ENCODE assay signal across 28 cellular contexts in the genomic region with DNA sequence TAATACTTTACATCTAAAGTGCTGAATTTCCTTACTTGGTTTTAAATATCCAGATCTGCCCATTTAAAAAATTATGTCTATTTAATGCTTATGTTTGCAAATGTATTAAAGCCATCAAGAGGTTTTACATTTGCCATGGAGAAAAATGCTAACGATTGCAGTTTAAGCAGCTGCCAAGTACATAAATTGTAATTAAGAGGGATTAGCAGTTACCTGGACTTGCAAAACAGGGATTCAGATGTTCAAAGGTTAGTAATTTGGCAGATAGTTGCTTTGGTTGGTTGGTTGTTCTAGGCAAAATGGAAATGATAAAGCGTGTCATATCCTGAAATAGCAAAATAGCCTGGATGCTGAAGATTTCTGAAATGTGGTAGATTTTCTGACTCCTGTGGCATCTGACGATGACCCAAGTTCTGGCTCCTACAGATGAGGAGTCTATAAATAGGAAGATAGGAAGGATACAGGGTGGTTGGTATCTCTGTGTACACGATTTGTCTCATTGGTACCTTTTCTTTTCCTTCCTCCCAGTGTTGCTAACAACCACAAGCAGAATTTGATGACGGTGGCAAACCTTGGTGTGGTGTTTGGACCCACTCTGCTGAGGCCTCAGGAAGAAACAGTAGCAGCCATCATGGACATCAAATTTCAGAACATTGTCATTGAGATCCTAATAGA.
DNase-seq lines count a peak whose midpoint lies in the region; ATAC-seq, FAIRE-seq and TF ChIP-seq lines count a peak whose summit lies in the region.
"Had no signal": no experiment of that assay in that cellular context is flagged by ENCODE, and none has a peak within 500 bp of the region (broad histone marks: within the 10 kb centered on the region; RNA-seq: fewer than 3 reads in every experiment).

No MANE protein-coding gene starts in this region.

- no peak overlapping the region for H3K4me3 Mint-ChIP-seq in activated T-helper 2 cell treated with anti-CD3 and anti-CD28 coated beads, Interferon-gamma antibody, Interleukin-2, Interleukin-4, amounts not matched to agents 10 μg/mL and 5 μg/mL and 100 μg/mL, durations not matched to agents 14 hours and 24 hours and 36 hours (ENCODE audit: low read depth)
- H3K4me3 Mint-ChIP-seq: neural progenitor cell; stimulated activated memory B cell treated with anti-CD40 and anti-IgM and Interleukin-4, amounts not matched to agents 10 μg/mL and 1 μg/mL and 100 μg/mL, for 72 hours had no signal

- H3K9me3 Mint-ChIP-seq in activated T-helper 2 cell treated with anti-CD3 and anti-CD28 coated beads, Interferon-gamma antibody, Interleukin-2, Interleukin-4, amounts not matched to agents 10 μg/mL and 5 μg/mL and 100 μg/mL, durations not matched to agents 14 hours and 24 hours and 36 hours, result no peaks in the 10 kb centered on the region
- H3K9me3 Mint-ChIP-seq: neural progenitor cell; stimulated activated memory B cell treated with anti-CD40 and anti-IgM and Interleukin-4, amounts not matched to agents 10 μg/mL and 1 μg/mL and 100 μg/mL, for 72 hours had no signal

- H3K4me1 ChIP-seq in HepG2 (ENCODE audit: insufficient read depth, low read length), result peaks cover 13% of the 10 kb centered on the region
- no peaks in the 10 kb centered on the region for H3K4me1 ChIP-seq in right lobe of liver
- peaks cover 63 to 73% of the 10 kb centered on the region in 2 experiments for H3K4me1 ChIP-seq in neutrophil (ENCODE audit: control insufficient read depth in 1 of 2, insufficient read depth in 1 of 2, low read depth in 1 of 2, low read length in 1 of 2)
- H3K4me1 ChIP-seq: Caco-2, HAP-1 had no signal

- ATAC-seq in HepG2 (no peak), right lobe of liver (no peak)
- ATAC-seq: right cardiac atrium; stimulated activated memory B cell treated with anti-CD40 and anti-IgM and Interleukin-4, amounts not matched to agents 10 μg/mL and 1 μg/mL and 100 μg/mL, for 72 hours had no signal

- FAIRE-seq in HepG2 (lab: Jason Lieb, UNC), result no peak
- FAIRE-seq: frontal cortex had no signal

- TF ChIP-seq POLR2A in HepG2 (IDR thresholded peaks at IDR 0.05; ENCODE audit: insufficient read depth in 1 of 2, low read depth in 2 of 2, low read length in 2 of 2) (no peak), right lobe of liver (IDR thresholded peaks at IDR 0.05) (no peak)

- H4K20me1 ChIP-seq in HepG2 (ENCODE audit: insufficient read depth, low read length), result no peaks in the 10 kb centered on the region
- H4K20me1 ChIP-seq: BLaER1 had no signal

- H3K4me3 ChIP-seq in HepG2 (replicated peaks in 1 of 3; ENCODE audit: insufficient read depth in 1 of 3, low read depth in 2 of 3, low read length in 3 of 3) (no peak overlapping the region), right lobe of liver (no peak overlapping the region), neutrophil (ENCODE audit: low read depth in 1 of 2, low read length in 1 of 2) (peak overlapping the region in 1 of 2 experiments; percentile 47)
- H3K4me3 ChIP-seq: BLaER1, esophagus squamous epithelium, HAP-1, neural progenitor cell, PC-9 had no signal

- WGBS in HepG2 (ENCODE audit: low lambda C conversion rate), result 99% methylated on average over 5 of the region's 5 CpGs
- 57% methylated on average over 5 of the region's 5 CpGs for WGBS in right lobe of liver (ENCODE audit: insufficient coverage, low coverage, low lambda C conversion rate, missing lambda C conversion rate)

- CTCF ChIA-PET in HepG2 (lab: Yijun Ruan, JAX; ENCODE audit: low intra/inter-chr PET ratio, low total read pairs), result no interaction called here

- no TSS peak for BruUV-seq in HepG2 (replicated peaks; lab: Mats Ljungman, UMichigan)

- H3K27me3 Mint-ChIP-seq in activated T-helper 2 cell treated with anti-CD3 and anti-CD28 coated beads, Interferon-gamma antibody, Interleukin-2, Interleukin-4, amounts not matched to agents 10 μg/mL and 5 μg/mL and 100 μg/mL, durations not matched to agents 14 hours and 24 hours and 36 hours (ENCODE audit: low read depth), result no peaks in the 10 kb centered on the region
- H3K27me3 Mint-ChIP-seq: stimulated activated memory B cell treated with anti-CD40 and anti-IgM and Interleukin-4, amounts not matched to agents 10 μg/mL and 1 μg/mL and 100 μg/mL, for 72 hours had no signal

- H3K9ac ChIP-seq in HepG2 (ENCODE audit: insufficient read depth, low read depth, low read length), result no peak overlapping the region
- H3K9ac ChIP-seq: BLaER1, neural progenitor cell had no signal

- no peak for DNase-seq in HepG2 (ENCODE audit: low spot score)
- no peak for DNase-seq in right lobe of liver
- DNase-seq in NCI-H1105 treated with DMSO at 0.1 percent for 48 hours (lab: John Stamatoyannopoulos, UW), result peak; percentile 69
- DNase-seq in activated T-helper 2 cell treated with anti-CD3 and anti-CD28 coated beads, Interferon-gamma antibody, Interleukin-2, Interleukin-4, amounts not matched to agents 10 μg/mL and 5 μg/mL and 100 μg/mL, durations not matched to agents 14 hours and 24 hours and 36 hours (ENCODE audit: low spot score), result no peak
- DNase-seq in NCI-H146 (lab: John Stamatoyannopoulos, UW), result no peak
- no peak for DNase-seq in NCI-H1694 treated with DMSO at 0.1 percent for 48 hours (lab: John Stamatoyannopoulos, UW)
- DNase-seq in NCI-H446 (lab: John Stamatoyannopoulos, UW), result no peak
- DNase-seq: activated naive CD4-positive, alpha-beta T cell treated with anti-CD3 and anti-CD28 coated beads, Interleukin-2, amount 50 U/mL, for 16 hours; anterior cingulate cortex; Caco-2; cortex of kidney; esophagus squamous epithelium; GF-D8; Kasumi-1; left colon; NCI-H2029; PC-9; right cardiac atrium; SHP77; stimulated activated CD4-positive, alpha-beta T cell treated with anti-CD3 and anti-CD28 coated beads, Interleukin-12 subunit alpha, Interleukin-12 subunit beta, amount 100 ng/mL, for 4 hours; stimulated activated CD4-positive, alpha-beta T cell treated with anti-CD3 and anti-CD28 coated beads, Interleukin-4, amount 100 ng/mL, for 4 hours; WERI-Rb-1 had no signal

- H3K4me1 Mint-ChIP-seq in activated T-helper 2 cell treated with anti-CD3 and anti-CD28 coated beads, Interferon-gamma antibody, Interleukin-2, Interleukin-4, amounts not matched to agents 10 μg/mL and 5 μg/mL and 100 μg/mL, durations not matched to agents 14 hours and 24 hours and 36 hours (ENCODE audit: low read depth), result peaks cover 58% of the 10 kb centered on the region

- POLR2A ChIA-PET in HepG2 (lab: Yijun Ruan, JAX), result no interaction called here

- TF ChIP-seq RAD21 in HepG2 (CRISPR knock-in tag; IDR thresholded peaks at IDR 0.05), result no peak

- intact Hi-C loops in HepG2 (cut with micrococcal nuclease; ENCODE audit: unreplicated experiment), result no loop called here
- intact Hi-C loops in right lobe of liver (cut with DNase I), result no loop called here
- intact Hi-C loops in activated T-helper 2 cell treated with anti-CD3 and anti-CD28 coated beads, Interferon-gamma antibody, Interleukin-2, Interleukin-4, amounts not matched to agents 10 μg/mL and 5 μg/mL and 100 μg/mL, durations not matched to agents 14 hours and 24 hours and 36 hours (cut with micrococcal nuclease), result loop anchor here (5.0 kb wide), 3 partner anchors 97 to 282 kb away; a partner anchor contains a TSS

- in situ Hi-C loops in HepG2 (cut with HindIII; ENCODE audit: extremely low pct_ligation_motif_present, low pct_unique_long_range_greater_than_20kb), result no loop called here

- TF ChIP-seq EP300 in HepG2 (IDR thresholded peaks at IDR 0.05; ENCODE audit: low read depth in 2 of 2, low read length in 2 of 2), result no peak
- TF ChIP-seq EP300 in HepG2 (CRISPR knock-in tag; IDR thresholded peaks at IDR 0.05; ENCODE audit: borderline replicate concordance), result no peak

- no peak overlapping the region for H2AFZ ChIP-seq in HepG2 (ENCODE audit: low read length)
- H2AFZ ChIP-seq: neural progenitor cell, PC-9 had no signal

- H3K27ac ChIP-seq in HepG2 (ENCODE audit: extremely low read length, insufficient read depth, low read length) (no peak overlapping the region), right lobe of liver (no peak overlapping the region), neutrophil (peak overlapping the region; percentile 99)
- H3K27ac ChIP-seq: BLaER1, esophagus squamous epithelium, neural progenitor cell, PC-9, WERI-Rb-1 had no signal

- no peaks in the 10 kb centered on the region for H3K79me2 ChIP-seq in HepG2 (ENCODE audit: insufficient read depth, low read length)

- H3K27ac Mint-ChIP-seq in activated T-helper 2 cell treated with anti-CD3 and anti-CD28 coated beads, Interferon-gamma antibody, Interleukin-2, Interleukin-4, amounts not matched to agents 10 μg/mL and 5 μg/mL and 100 μg/mL, durations not matched to agents 14 hours and 24 hours and 36 hours, result peak overlapping the region; percentile 19
- H3K27ac Mint-ChIP-seq: neural progenitor cell; stimulated activated memory B cell treated with anti-CD40 and anti-IgM and Interleukin-4, amounts not matched to agents 10 μg/mL and 1 μg/mL and 100 μg/mL, for 72 hours had no signal

- H3K27me3 ChIP-seq in HepG2 (ENCODE audit: control insufficient read depth in 1 of 2, insufficient read depth in 2 of 2, low read length in 2 of 2) (no peaks in the 10 kb centered on the region), right lobe of liver (no peaks in the 10 kb centered on the region), neutrophil (no peaks in the 10 kb centered on the region)
- H3K27me3 ChIP-seq: BLaER1, esophagus squamous epithelium, neural progenitor cell had no signal

- TF ChIP-seq CTCF in HepG2 (CRISPR knock-in tag; IDR thresholded peaks at IDR 0.05) (no peak), right lobe of liver (IDR thresholded peaks at IDR 0.05) (no peak), neutrophil (IDR thresholded peaks at IDR 0.05) (no peak)

- H3K36me3 ChIP-seq in HepG2 (replicated peaks in 1 of 2; ENCODE audit: control insufficient read depth in 1 of 2, insufficient read depth in 2 of 2, low read length in 2 of 2) (peaks cover 0 to 9% of the 10 kb centered on the region in 2 experiments; a peak in 2 of 5 replicates), right lobe of liver (no peaks in the 10 kb centered on the region), neutrophil (peaks cover 7% of the 10 kb centered on the region)
- H3K36me3 ChIP-seq: esophagus squamous epithelium, HAP-1, neural progenitor cell, WERI-Rb-1 had no signal

- H3K36me3 Mint-ChIP-seq in activated T-helper 2 cell treated with anti-CD3 and anti-CD28 coated beads, Interferon-gamma antibody, Interleukin-2, Interleukin-4, amounts not matched to agents 10 μg/mL and 5 μg/mL and 100 μg/mL, durations not matched to agents 14 hours and 24 hours and 36 hours (ENCODE audit: low read depth), result peaks cover 26% of the 10 kb centered on the region

- no peaks in the 10 kb centered on the region for H3K9me3 ChIP-seq in HepG2 (ENCODE audit: low read length)
- no peaks in the 10 kb centered on the region for H3K9me3 ChIP-seq in right lobe of liver
- no peaks in the 10 kb centered on the region for H3K9me3 ChIP-seq in neutrophil
- H3K9me3 ChIP-seq: BLaER1, Caco-2, esophagus squamous epithelium, HAP-1 had no signal

- H3K4me2 ChIP-seq in HepG2 (ENCODE audit: low read depth, low read length), result no peak overlapping the region
- H3K4me2 ChIP-seq: BLaER1, neural progenitor cell, PC-9 had no signal

TF ChIP-seq in HepG2, 621 proteins besides CTCF, POLR2A, EP300 and RAD21 (continues in another document):
- TF ChIP-seq RFXAP (CRISPR knock-in tag; IDR thresholded peaks at IDR 0.05; ENCODE audit: borderline replicate concordance) (no peak), MAFK (conservative IDR thresholded peaks at IDR 0.05 in 1 of 2, IDR thresholded peaks at IDR 0.05 in 1 of 2; ENCODE audit: low read length in 2 of 2) (peak in 1 of 2 experiments; percentile 38; a peak in 2 of 4 replicates), MEIS2 (CRISPR knock-in tag; IDR thresholded peaks at IDR 0.05) (no peak)
